ENCODE assay signal across 1 cellular context in the genomic region with DNA sequence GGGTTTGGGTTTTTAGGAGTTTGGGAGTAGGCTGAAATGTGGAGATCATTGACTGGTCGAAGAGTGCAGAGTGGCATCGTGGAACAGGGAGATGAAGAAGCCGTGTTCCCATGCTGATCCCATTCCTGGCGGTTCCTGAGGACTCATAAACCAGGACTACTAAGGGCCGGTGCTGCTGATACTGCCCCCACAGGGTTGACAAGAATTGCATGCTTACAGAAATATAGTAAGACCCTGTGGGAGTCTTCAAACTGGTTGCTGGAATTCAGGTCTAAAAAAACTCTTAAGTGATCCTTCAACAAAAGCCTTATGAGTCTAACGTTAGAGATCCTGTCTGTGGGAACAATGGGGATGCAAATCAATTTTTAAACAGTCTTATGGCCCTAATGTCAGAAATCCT.
TF ChIP-seq lines count a peak whose summit lies in the region.

No MANE protein-coding gene starts in this region.

TF ChIP-seq in H1, 55 proteins besides CTCF, POLR2A, EP300 and RAD21 (continued from another document):
- TF ChIP-seq, protein P1, sequence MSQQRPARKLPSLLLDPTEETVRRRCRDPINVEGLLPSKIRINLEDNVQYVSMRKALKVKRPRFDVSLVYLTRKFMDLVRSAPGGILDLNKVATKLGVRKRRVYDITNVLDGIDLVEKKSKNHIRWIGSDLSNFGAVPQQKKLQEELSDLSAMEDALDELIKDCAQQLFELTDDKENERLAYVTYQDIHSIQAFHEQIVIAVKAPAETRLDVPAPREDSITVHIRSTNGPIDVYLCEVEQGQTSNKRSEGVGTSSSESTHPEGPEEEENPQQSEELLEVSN (IDR thresholded peaks at IDR 0.05) = no peak
- TF ChIP-seq YY1 (IDR thresholded peaks at IDR 0.05; ENCODE audit: low read depth, low read length) (no peak), RFX5 (IDR thresholded peaks at IDR 0.05; ENCODE audit: borderline replicate concordance, low read depth, low read length) (no peak), HDAC2 (IDR thresholded peaks at IDR 0.05; ENCODE audit: borderline replicate concordance in 1 of 2, low read depth in 2 of 2, low read length in 2 of 2) (no peak), SP2 (IDR thresholded peaks at IDR 0.05; ENCODE audit: low read length) (no peak)
- TF ChIP-seq, protein P2, sequence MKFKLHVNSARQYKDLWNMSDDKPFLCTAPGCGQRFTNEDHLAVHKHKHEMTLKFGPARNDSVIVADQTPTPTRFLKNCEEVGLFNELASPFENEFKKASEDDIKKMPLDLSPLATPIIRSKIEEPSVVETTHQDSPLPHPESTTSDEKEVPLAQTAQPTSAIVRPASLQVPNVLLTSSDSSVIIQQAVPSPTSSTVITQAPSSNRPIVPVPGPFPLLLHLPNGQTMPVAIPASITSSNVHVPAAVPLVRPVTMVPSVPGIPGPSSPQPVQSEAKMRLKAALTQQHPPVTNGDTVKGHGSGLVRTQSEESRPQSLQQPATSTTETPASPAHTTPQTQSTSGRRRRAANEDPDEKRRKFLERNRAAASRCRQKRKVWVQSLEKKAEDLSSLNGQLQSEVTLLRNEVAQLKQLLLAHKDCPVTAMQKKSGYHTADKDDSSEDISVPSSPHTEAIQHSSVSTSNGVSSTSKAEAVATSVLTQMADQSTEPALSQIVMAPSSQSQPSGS (IDR thresholded peaks at IDR 0.05; ENCODE audit: low read length) = no peak
- TF ChIP-seq, protein P3, sequence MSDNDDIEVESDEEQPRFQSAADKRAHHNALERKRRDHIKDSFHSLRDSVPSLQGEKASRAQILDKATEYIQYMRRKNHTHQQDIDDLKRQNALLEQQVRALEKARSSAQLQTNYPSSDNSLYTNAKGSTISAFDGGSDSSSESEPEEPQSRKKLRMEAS (IDR thresholded peaks at IDR 0.05) = no peak
TF ChIP-seq in H1: peak in this region for 1.
